Comparison of ENCODE assay signal across 1 cellular context in genomic region chr11:125123947-125124633, GRCh38.
TF ChIP-seq lines count a peak whose summit lies in the region.

No MANE protein-coding gene starts in this region.

TF ChIP-seq in HepG2, 621 proteins besides CTCF, POLR2A, EP300 and RAD21 (continued from another document and continues in another):
- TF ChIP-seq ZNF770 (CRISPR knock-in tag; IDR thresholded peaks at IDR 0.05) (no peak), PTBP1 (IDR thresholded peaks at IDR 0.05; ENCODE audit: low read depth, low read length, poor library complexity, severe bottlenecking) (no peak), SAP130 (CRISPR knock-in tag; IDR thresholded peaks at IDR 0.05; ENCODE audit: low read depth) (peak; percentile 48), TRIM24 (CRISPR knock-in tag; IDR thresholded peaks at IDR 0.05) (no peak), AKNA (CRISPR knock-in tag; IDR thresholded peaks at IDR 0.05; ENCODE audit: borderline replicate concordance) (no peak), THYN1 (CRISPR knock-in tag; IDR thresholded peaks at IDR 0.05; ENCODE audit: borderline replicate concordance, low read depth) (0 out of 2 replicates have a peak, but pooled peaks have one; percentile 47), POGZ (CRISPR knock-in tag; IDR thresholded peaks at IDR 0.05) (peak; percentile 78), ZNF121 (CRISPR knock-in tag; IDR thresholded peaks at IDR 0.05) (no peak), SRSF1 (optimal IDR thresholded peaks at IDR 0.05; ENCODE audit: low read depth, low read length) (no peak), PAXIP1 (CRISPR knock-in tag; conservative IDR thresholded peaks at IDR 0.05) (no peak), DNMT1 (CRISPR knock-in tag; IDR thresholded peaks at IDR 0.05) (no peak), ZNF367 (CRISPR knock-in tag; IDR thresholded peaks at IDR 0.05; ENCODE audit: borderline replicate concordance) (no peak), NFRKB (IDR thresholded peaks at IDR 0.05) (no peak), CBFB (CRISPR knock-in tag; IDR thresholded peaks at IDR 0.05) (no peak), ZNF607 (CRISPR knock-in tag; IDR thresholded peaks at IDR 0.05; ENCODE audit: borderline replicate concordance) (no peak), ARID2 (CRISPR knock-in tag; IDR thresholded peaks at IDR 0.05; ENCODE audit: borderline replicate concordance) (no peak), HNF4A (CRISPR knock-in tag; IDR thresholded peaks at IDR 0.05) (no peak), SMARCE1 (IDR thresholded peaks at IDR 0.05; ENCODE audit: borderline replicate concordance) (no peak), SRSF9 (IDR thresholded peaks at IDR 0.05; ENCODE audit: borderline replicate concordance, insufficient read depth, low read depth, low read length, poor library complexity, severe bottlenecking) (no peak), MTF2 (CRISPR knock-in tag; IDR thresholded peaks at IDR 0.05; ENCODE audit: borderline replicate concordance) (no peak), SATB2 (CRISPR knock-in tag; IDR thresholded peaks at IDR 0.05) (no peak), RCOR2 (CRISPR knock-in tag; IDR thresholded peaks at IDR 0.05) (no peak), YY1 (IDR thresholded peaks at IDR 0.05; ENCODE audit: insufficient read depth, insufficient replicate concordance, low read depth, low read length) (peak; percentile 28), ZKSCAN5 (CRISPR knock-in tag; IDR thresholded peaks at IDR 0.05) (no peak), YEATS4 (CRISPR knock-in tag; IDR thresholded peaks at IDR 0.05; ENCODE audit: borderline replicate concordance) (0 out of 2 replicates have a peak, but pooled peaks have one; percentile 29), ZNF772 (CRISPR knock-in tag; IDR thresholded peaks at IDR 0.05) (no peak), GMEB1 (CRISPR knock-in tag; IDR thresholded peaks at IDR 0.05; ENCODE audit: borderline replicate concordance) (0 out of 2 replicates have a peak, but pooled peaks have one; percentile 23), NKX3-1 (CRISPR knock-in tag; IDR thresholded peaks at IDR 0.05) (no peak), ZNF232 (CRISPR knock-in tag; IDR thresholded peaks at IDR 0.05; ENCODE audit: borderline replicate concordance) (no peak)
- TF ChIP-seq, protein P1, sequence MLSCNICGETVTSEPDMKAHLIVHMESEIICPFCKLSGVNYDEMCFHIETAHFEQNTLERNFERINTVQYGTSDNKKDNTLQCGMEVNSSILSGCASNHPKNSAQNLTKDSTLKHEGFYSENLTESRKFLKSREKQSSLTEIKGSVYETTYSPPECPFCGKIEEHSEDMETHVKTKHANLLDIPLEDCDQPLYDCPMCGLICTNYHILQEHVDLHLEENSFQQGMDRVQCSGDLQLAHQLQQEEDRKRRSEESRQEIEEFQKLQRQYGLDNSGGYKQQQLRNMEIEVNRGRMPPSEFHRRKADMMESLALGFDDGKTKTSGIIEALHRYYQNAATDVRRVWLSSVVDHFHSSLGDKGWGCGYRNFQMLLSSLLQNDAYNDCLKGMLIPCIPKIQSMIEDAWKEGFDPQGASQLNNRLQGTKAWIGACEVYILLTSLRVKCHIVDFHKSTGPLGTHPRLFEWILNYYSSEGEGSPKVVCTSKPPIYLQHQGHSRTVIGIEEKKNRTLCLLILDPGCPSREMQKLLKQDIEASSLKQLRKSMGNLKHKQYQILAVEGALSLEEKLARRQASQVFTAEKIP (CRISPR knock-in tag; IDR thresholded peaks at IDR 0.05; ENCODE audit: borderline replicate concordance), result no peak
- TF ChIP-seq, protein P2, sequence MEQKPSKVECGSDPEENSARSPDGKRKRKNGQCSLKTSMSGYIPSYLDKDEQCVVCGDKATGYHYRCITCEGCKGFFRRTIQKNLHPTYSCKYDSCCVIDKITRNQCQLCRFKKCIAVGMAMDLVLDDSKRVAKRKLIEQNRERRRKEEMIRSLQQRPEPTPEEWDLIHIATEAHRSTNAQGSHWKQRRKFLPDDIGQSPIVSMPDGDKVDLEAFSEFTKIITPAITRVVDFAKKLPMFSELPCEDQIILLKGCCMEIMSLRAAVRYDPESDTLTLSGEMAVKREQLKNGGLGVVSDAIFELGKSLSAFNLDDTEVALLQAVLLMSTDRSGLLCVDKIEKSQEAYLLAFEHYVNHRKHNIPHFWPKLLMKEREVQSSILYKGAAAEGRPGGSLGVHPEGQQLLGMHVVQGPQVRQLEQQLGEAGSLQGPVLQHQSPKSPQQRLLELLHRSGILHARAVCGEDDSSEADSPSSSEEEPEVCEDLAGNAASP (CRISPR knock-in tag; IDR thresholded peaks at IDR 0.05; ENCODE audit: borderline replicate concordance), result 0 out of 2 replicates have a peak, but pooled peaks have one; percentile 27
- TF ChIP-seq, protein P3, sequence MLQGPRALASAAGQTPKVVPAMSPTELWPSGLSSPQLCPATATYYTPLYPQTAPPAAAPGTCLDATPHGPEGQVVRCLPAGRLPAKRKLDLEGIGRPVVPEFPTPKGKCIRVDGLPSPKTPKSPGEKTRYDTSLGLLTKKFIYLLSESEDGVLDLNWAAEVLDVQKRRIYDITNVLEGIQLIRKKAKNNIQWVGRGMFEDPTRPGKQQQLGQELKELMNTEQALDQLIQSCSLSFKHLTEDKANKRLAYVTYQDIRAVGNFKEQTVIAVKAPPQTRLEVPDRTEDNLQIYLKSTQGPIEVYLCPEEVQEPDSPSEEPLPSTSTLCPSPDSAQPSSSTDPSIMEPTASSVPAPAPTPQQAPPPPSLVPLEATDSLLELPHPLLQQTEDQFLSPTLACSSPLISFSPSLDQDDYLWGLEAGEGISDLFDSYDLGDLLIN (CRISPR knock-in tag; IDR thresholded peaks at IDR 0.05; ENCODE audit: borderline replicate concordance), result no peak
- TF ChIP-seq, protein P4, sequence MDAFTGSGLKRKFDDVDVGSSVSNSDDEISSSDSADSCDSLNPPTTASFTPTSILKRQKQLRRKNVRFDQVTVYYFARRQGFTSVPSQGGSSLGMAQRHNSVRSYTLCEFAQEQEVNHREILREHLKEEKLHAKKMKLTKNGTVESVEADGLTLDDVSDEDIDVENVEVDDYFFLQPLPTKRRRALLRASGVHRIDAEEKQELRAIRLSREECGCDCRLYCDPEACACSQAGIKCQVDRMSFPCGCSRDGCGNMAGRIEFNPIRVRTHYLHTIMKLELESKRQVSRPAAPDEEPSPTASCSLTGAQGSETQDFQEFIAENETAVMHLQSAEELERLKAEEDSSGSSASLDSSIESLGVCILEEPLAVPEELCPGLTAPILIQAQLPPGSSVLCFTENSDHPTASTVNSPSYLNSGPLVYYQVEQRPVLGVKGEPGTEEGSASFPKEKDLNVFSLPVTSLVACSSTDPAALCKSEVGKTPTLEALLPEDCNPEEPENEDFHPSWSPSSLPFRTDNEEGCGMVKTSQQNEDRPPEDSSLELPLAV (CRISPR knock-in tag; conservative IDR thresholded peaks at IDR 0.05; ENCODE audit: low read depth), result no peak
- TF ChIP-seq, protein P5, sequence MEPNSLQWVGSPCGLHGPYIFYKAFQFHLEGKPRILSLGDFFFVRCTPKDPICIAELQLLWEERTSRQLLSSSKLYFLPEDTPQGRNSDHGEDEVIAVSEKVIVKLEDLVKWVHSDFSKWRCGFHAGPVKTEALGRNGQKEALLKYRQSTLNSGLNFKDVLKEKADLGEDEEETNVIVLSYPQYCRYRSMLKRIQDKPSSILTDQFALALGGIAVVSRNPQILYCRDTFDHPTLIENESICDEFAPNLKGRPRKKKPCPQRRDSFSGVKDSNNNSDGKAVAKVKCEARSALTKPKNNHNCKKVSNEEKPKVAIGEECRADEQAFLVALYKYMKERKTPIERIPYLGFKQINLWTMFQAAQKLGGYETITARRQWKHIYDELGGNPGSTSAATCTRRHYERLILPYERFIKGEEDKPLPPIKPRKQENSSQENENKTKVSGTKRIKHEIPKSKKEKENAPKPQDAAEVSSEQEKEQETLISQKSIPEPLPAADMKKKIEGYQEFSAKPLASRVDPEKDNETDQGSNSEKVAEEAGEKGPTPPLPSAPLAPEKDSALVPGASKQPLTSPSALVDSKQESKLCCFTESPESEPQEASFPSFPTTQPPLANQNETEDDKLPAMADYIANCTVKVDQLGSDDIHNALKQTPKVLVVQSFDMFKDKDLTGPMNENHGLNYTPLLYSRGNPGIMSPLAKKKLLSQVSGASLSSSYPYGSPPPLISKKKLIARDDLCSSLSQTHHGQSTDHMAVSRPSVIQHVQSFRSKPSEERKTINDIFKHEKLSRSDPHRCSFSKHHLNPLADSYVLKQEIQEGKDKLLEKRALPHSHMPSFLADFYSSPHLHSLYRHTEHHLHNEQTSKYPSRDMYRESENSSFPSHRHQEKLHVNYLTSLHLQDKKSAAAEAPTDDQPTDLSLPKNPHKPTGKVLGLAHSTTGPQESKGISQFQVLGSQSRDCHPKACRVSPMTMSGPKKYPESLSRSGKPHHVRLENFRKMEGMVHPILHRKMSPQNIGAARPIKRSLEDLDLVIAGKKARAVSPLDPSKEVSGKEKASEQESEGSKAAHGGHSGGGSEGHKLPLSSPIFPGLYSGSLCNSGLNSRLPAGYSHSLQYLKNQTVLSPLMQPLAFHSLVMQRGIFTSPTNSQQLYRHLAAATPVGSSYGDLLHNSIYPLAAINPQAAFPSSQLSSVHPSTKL (CRISPR knock-in tag; IDR thresholded peaks at IDR 0.05), result peak; percentile 45; the same call in 1 of the 2 replicates
